In genomic region chr14:52402812-52403526, GRCh38 we compare ENCODE assay signal across 8 cellular contexts.
DNase-seq lines count a peak whose midpoint lies in the region; ATAC-seq and TF ChIP-seq lines count a peak whose summit lies in the region.

No MANE protein-coding gene starts in this region.

- ATAC-seq in HG03103 (IDR thresholded peaks at IDR 0.05; ENCODE audit: low read depth, unreplicated experiment) (peak; percentile 58), SK-N-SH treated with all-trans-retinoic acid at 6 μM for 48 hours (no peak; the same call in 1 of the 3 replicates), HG02763 (IDR thresholded peaks at IDR 0.05; ENCODE audit: unreplicated experiment) (no peak)
- peak; percentile 87 for ATAC-seq in activated CD8-positive, alpha-beta T cell treated with anti-CD3 and anti-CD28 coated beads for 36 hours

- DNase-seq in activated CD4-positive, alpha-beta T cell treated with anti-CD3 and anti-CD28 coated beads, Interleukin-2, amount 10 ng/mL, durations not matched to agents 7 days and 5 days: peak; percentile 13
- DNase-seq in activated CD4-positive, alpha-beta T cell treated with anti-CD3 and anti-CD28 coated beads, Interleukin-2, amount 50 U/mL, for 1 hour: no peak
- peak; percentile 74 for DNase-seq in activated CD8-positive, alpha-beta T cell treated with anti-CD3 and anti-CD28 coated beads for 36 hours
- DNase-seq in stimulated activated CD4-positive, alpha-beta T cell treated with anti-CD3 and anti-CD28 coated beads, Interleukin-4, amount 100 ng/mL, for 24 hours: peak; percentile 50
- DNase-seq in NCI-H345 (lab: John Stamatoyannopoulos, UW): no peak

- H3K27ac Mint-ChIP-seq in activated CD4-positive, alpha-beta T cell treated with anti-CD3 and anti-CD28 coated beads, Interleukin-2, amount 10 ng/mL, durations not matched to agents 7 days and 5 days: no peak overlapping the region
- H3K27ac Mint-ChIP-seq in activated CD8-positive, alpha-beta T cell treated with anti-CD3 and anti-CD28 coated beads for 36 hours: peak overlapping the region; percentile 32

- H3K4me3 Mint-ChIP-seq in activated CD4-positive, alpha-beta T cell treated with anti-CD3 and anti-CD28 coated beads, Interleukin-2, amount 10 ng/mL, durations not matched to agents 7 days and 5 days: no peak overlapping the region
- H3K4me3 Mint-ChIP-seq in activated CD8-positive, alpha-beta T cell treated with anti-CD3 and anti-CD28 coated beads for 36 hours: no peak overlapping the region

- CTCF ChIA-PET in activated CD4-positive, alpha-beta T cell treated with anti-CD3 and anti-CD28 coated beads, Interleukin-2, amount 10 ng/mL, durations not matched to agents 7 days and 5 days (lab: Charles Lee): interaction anchor here (0.7 to 2.4 kb wide), 5 partner anchors 8 to 665 kb away, joined by 3 to 8 read pairs (median 3); no protein-coding TSS in a partner anchor
- CTCF ChIA-PET in activated CD8-positive, alpha-beta T cell treated with anti-CD3 and anti-CD28 coated beads for 36 hours (lab: Charles Lee): interaction anchor here (0.7 to 4.8 kb wide), 4 partner anchors 41 to 103 kb away, joined by 3 to 26 read pairs (median 4); no protein-coding TSS in a partner anchor

- peaks cover 66% of the 10 kb centered on the region for H3K4me1 Mint-ChIP-seq in activated CD4-positive, alpha-beta T cell treated with anti-CD3 and anti-CD28 coated beads, Interleukin-2, amount 10 ng/mL, durations not matched to agents 7 days and 5 days
- H3K4me1 Mint-ChIP-seq in activated CD8-positive, alpha-beta T cell treated with anti-CD3 and anti-CD28 coated beads for 36 hours (ENCODE audit: low read depth): peaks cover 54% of the 10 kb centered on the region

- peaks cover 33% of the 10 kb centered on the region for H3K36me3 Mint-ChIP-seq in activated CD4-positive, alpha-beta T cell treated with anti-CD3 and anti-CD28 coated beads, Interleukin-2, amount 10 ng/mL, durations not matched to agents 7 days and 5 days (ENCODE audit: low read depth)
- H3K36me3 Mint-ChIP-seq in activated CD8-positive, alpha-beta T cell treated with anti-CD3 and anti-CD28 coated beads for 36 hours (ENCODE audit: low read depth): no peaks in the 10 kb centered on the region

- peaks cover 20% of the 10 kb centered on the region for H3K9me3 Mint-ChIP-seq in activated CD4-positive, alpha-beta T cell treated with anti-CD3 and anti-CD28 coated beads, Interleukin-2, amount 10 ng/mL, durations not matched to agents 7 days and 5 days
- no peaks in the 10 kb centered on the region for H3K9me3 Mint-ChIP-seq in activated CD8-positive, alpha-beta T cell treated with anti-CD3 and anti-CD28 coated beads for 36 hours

- POLR2A ChIA-PET in activated CD4-positive, alpha-beta T cell treated with anti-CD3 and anti-CD28 coated beads, Interleukin-2, amount 10 ng/mL, durations not matched to agents 7 days and 5 days (lab: Charles Lee): no interaction called here
- POLR2A ChIA-PET in activated CD8-positive, alpha-beta T cell treated with anti-CD3 and anti-CD28 coated beads for 36 hours (lab: Charles Lee): interaction anchor here (1.3 kb wide), 1 partner anchor 10 kb away, joined by 7 read pairs; no protein-coding TSS in a partner anchor

- intact Hi-C loops in activated CD8-positive, alpha-beta T cell treated with anti-CD3 and anti-CD28 coated beads for 36 hours (cut with micrococcal nuclease): loop anchor here (5.0 kb wide), 2 partner anchors 51 to 76 kb away; no protein-coding TSS in a partner anchor

- H3K27me3 Mint-ChIP-seq in activated CD4-positive, alpha-beta T cell treated with anti-CD3 and anti-CD28 coated beads, Interleukin-2, amount 10 ng/mL, durations not matched to agents 7 days and 5 days: peaks cover 14% of the 10 kb centered on the region
- H3K27me3 Mint-ChIP-seq in activated CD8-positive, alpha-beta T cell treated with anti-CD3 and anti-CD28 coated beads for 36 hours: peaks cover 5% of the 10 kb centered on the region

- TF ChIP-seq CTCF in activated CD8-positive, alpha-beta T cell treated with anti-CD3 and anti-CD28 coated beads for 36 hours (IDR thresholded peaks at IDR 0.05): no peak

TF ChIP-seq in SK-N-SH treated with all-trans-retinoic acid at 6 μM for 48 hours, 23 proteins besides CTCF, POLR2A, EP300 and RAD21:
- no peak for TF ChIP-seq CREB5 (CRISPR knock-in tag; IDR thresholded peaks at IDR 0.05; ENCODE audit: low read depth)
- no peak for TF ChIP-seq TOX (CRISPR knock-in tag; IDR thresholded peaks at IDR 0.05; ENCODE audit: borderline replicate concordance)
- TF ChIP-seq ZC3H10 (CRISPR knock-in tag; IDR thresholded peaks at IDR 0.05): no peak
- TF ChIP-seq SNAI2 (CRISPR knock-in tag; IDR thresholded peaks at IDR 0.05): no peak
- TF ChIP-seq PPARA (CRISPR knock-in tag; IDR thresholded peaks at IDR 0.05; ENCODE audit: borderline replicate concordance): no peak
- no peak for TF ChIP-seq TCF4 (CRISPR knock-in tag; IDR thresholded peaks at IDR 0.05; ENCODE audit: borderline replicate concordance)
- no peak for TF ChIP-seq RARB (CRISPR knock-in tag; IDR thresholded peaks at IDR 0.05)
- TF ChIP-seq ESRRG (CRISPR knock-in tag; IDR thresholded peaks at IDR 0.05): no peak
- TF ChIP-seq GLIS3 (CRISPR knock-in tag; IDR thresholded peaks at IDR 0.05): no peak
- TF ChIP-seq CSRNP3 (CRISPR knock-in tag; IDR thresholded peaks at IDR 0.05): no peak
- no peak for TF ChIP-seq ISL1 (CRISPR knock-in tag; IDR thresholded peaks at IDR 0.05)
- TF ChIP-seq ZFP3 (CRISPR knock-in tag; IDR thresholded peaks at IDR 0.05): no peak
- TF ChIP-seq PATZ1 (CRISPR knock-in tag; IDR thresholded peaks at IDR 0.05; ENCODE audit: borderline replicate concordance): no peak

Comparison
In these comparisons a context has a peak if more than half of its experiments do, and no peak if none do; other contexts are left out.
1. DNase-seq: peak in activated CD4-positive, alpha-beta T cell treated with anti-CD3 and anti-CD28 coated beads, Interleukin-2, amount 10 ng/mL, durations not matched to agents 7 days and 5 days (single experiment), activated CD8-positive, alpha-beta T cell treated with anti-CD3 and anti-CD28 coated beads for 36 hours (single experiment) and stimulated activated CD4-positive, alpha-beta T cell treated with anti-CD3 and anti-CD28 coated beads, Interleukin-4, amount 100 ng/mL, for 24 hours (single experiment); none in activated CD4-positive, alpha-beta T cell treated with anti-CD3 and anti-CD28 coated beads, Interleukin-2, amount 50 U/mL, for 1 hour (single experiment) and NCI-H345 (single experiment).
2. ATAC-seq: peak in HG03103 (single experiment) and activated CD8-positive, alpha-beta T cell treated with anti-CD3 and anti-CD28 coated beads for 36 hours (single experiment); none in SK-N-SH treated with all-trans-retinoic acid at 6 μM for 48 hours (single experiment) and HG02763 (single experiment).